22 cellular contexts compared by ENCODE assay signal in the genomic region with DNA sequence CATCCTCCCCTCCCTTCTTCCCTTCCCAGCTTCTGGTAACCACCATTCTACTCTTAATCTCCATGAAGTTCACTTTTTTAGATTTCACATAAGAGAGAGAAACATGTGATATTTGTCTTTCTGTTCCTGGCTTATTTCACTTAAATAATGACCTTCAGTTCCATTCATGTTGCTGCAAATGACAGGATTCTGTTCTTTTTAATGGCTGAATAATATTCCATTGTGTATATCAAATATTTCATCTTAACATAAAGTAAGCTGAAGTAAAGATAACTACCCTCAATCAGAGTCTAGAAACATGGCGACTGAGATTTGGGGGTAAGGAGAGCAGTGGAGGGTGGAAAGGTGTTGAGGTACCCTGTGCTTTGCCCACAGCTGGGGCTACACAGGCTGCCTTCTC.
A peak's percentile ranks its signal among the peaks of the same experiment; 100 is the strongest.
DNase-seq lines count a peak whose midpoint lies in the region; ATAC-seq lines count a peak whose summit lies in the region.
"Had no signal": no experiment of that assay in that cellular context is flagged by ENCODE, and none has a peak within 500 bp of the region (broad histone marks: within the 10 kb centered on the region; RNA-seq: fewer than 3 reads in every experiment).

No MANE protein-coding gene starts in this region.

- no peak for ATAC-seq in central memory CD8-positive, alpha-beta T cell (replicated peaks; ENCODE audit: extremely low read depth, poor library complexity, severe bottlenecking)
- ATAC-seq: sciatic nerve had no signal

- intact Hi-C loops in activated CD4-positive, alpha-beta memory T cell treated with anti-CD3 and anti-CD28 coated beads for 36 hours (cut with micrococcal nuclease) = no loop called here

- H3K4me3 ChIP-seq in thymus (ENCODE audit: low read length) = no peak overlapping the region
- H3K4me3 ChIP-seq: HAP-1, stomach, transverse colon had no signal

- H3K9me3 Mint-ChIP-seq in activated CD4-positive, alpha-beta memory T cell treated with anti-CD3 and anti-CD28 coated beads, Interleukin-2, amount 10 ng/mL, durations not matched to agents 7 days and 5 days = no peaks in the 10 kb centered on the region
- no peaks in the 10 kb centered on the region for H3K9me3 Mint-ChIP-seq in activated CD4-positive, alpha-beta memory T cell treated with anti-CD3 and anti-CD28 coated beads for 36 hours
- no peaks in the 10 kb centered on the region for H3K9me3 Mint-ChIP-seq in central memory CD8-positive, alpha-beta T cell

- peaks cover 4% of the 10 kb centered on the region for H3K4me1 ChIP-seq in thymus (ENCODE audit: control insufficient read depth, insufficient read depth, low read length)

- H3K36me3 Mint-ChIP-seq in activated CD4-positive, alpha-beta memory T cell treated with anti-CD3 and anti-CD28 coated beads, Interleukin-2, amount 10 ng/mL, durations not matched to agents 7 days and 5 days (ENCODE audit: low read depth) = peaks cover 2% of the 10 kb centered on the region
- no peaks in the 10 kb centered on the region for H3K36me3 Mint-ChIP-seq in activated CD4-positive, alpha-beta memory T cell treated with anti-CD3 and anti-CD28 coated beads for 36 hours
- H3K36me3 Mint-ChIP-seq in central memory CD8-positive, alpha-beta T cell (ENCODE audit: insufficient read depth) = no peaks in the 10 kb centered on the region

- H3K9me3 ChIP-seq in KOPT-K1 (ENCODE audit: insufficient read depth, low read length, poor library complexity, severe bottlenecking) (no peaks in the 10 kb centered on the region), thymus (ENCODE audit: control insufficient read depth) (no peaks in the 10 kb centered on the region)
- H3K9me3 ChIP-seq: HAP-1, Peyer's patch, stomach, transverse colon had no signal

- POLR2A ChIA-PET in activated CD4-positive, alpha-beta memory T cell treated with anti-CD3 and anti-CD28 coated beads, Interleukin-2, amount 10 ng/mL, durations not matched to agents 7 days and 5 days (lab: Charles Lee) = interaction anchor here (1.1 to 3.1 kb wide), 6 partner anchors 10 to 67 kb away, joined by 4 to 35 read pairs (median 6); no protein-coding TSS in a partner anchor
- POLR2A ChIA-PET in activated CD4-positive, alpha-beta memory T cell treated with anti-CD3 and anti-CD28 coated beads for 36 hours (lab: Charles Lee) = interaction anchor here (0.7 to 2.0 kb wide), 2 partner anchors 9 to 13 kb away, joined by 3 to 11 read pairs; no protein-coding TSS in a partner anchor

- H3K4me1 Mint-ChIP-seq in activated CD4-positive, alpha-beta memory T cell treated with anti-CD3 and anti-CD28 coated beads, Interleukin-2, amount 10 ng/mL, durations not matched to agents 7 days and 5 days = peaks cover 46% of the 10 kb centered on the region
- peaks cover 26% of the 10 kb centered on the region for H3K4me1 Mint-ChIP-seq in activated CD4-positive, alpha-beta memory T cell treated with anti-CD3 and anti-CD28 coated beads for 36 hours (ENCODE audit: low read depth)
- H3K4me1 Mint-ChIP-seq in central memory CD8-positive, alpha-beta T cell = peaks cover 18% of the 10 kb centered on the region

- H3K27ac ChIP-seq in KOPT-K1 (ENCODE audit: low read depth, low read length, poor library complexity, severe bottlenecking) (peak overlapping the region; percentile 66), thymus (ENCODE audit: low read depth) (peak overlapping the region; percentile 19)

- no peak overlapping the region for H3K4me3 Mint-ChIP-seq in activated CD4-positive, alpha-beta memory T cell treated with anti-CD3 and anti-CD28 coated beads, Interleukin-2, amount 10 ng/mL, durations not matched to agents 7 days and 5 days
- no peak overlapping the region for H3K4me3 Mint-ChIP-seq in activated CD4-positive, alpha-beta memory T cell treated with anti-CD3 and anti-CD28 coated beads for 36 hours
- H3K4me3 Mint-ChIP-seq in central memory CD8-positive, alpha-beta T cell = no peak overlapping the region
- H3K4me3 Mint-ChIP-seq: B cell had no signal

- no peaks in the 10 kb centered on the region for H3K27me3 ChIP-seq in thymus (ENCODE audit: control insufficient read depth, insufficient read depth)
- H3K27me3 ChIP-seq: Peyer's patch, stomach, transverse colon had no signal

- H3K27me3 Mint-ChIP-seq in activated CD4-positive, alpha-beta memory T cell treated with anti-CD3 and anti-CD28 coated beads, Interleukin-2, amount 10 ng/mL, durations not matched to agents 7 days and 5 days = no peaks in the 10 kb centered on the region
- H3K27me3 Mint-ChIP-seq in activated CD4-positive, alpha-beta memory T cell treated with anti-CD3 and anti-CD28 coated beads for 36 hours = peaks cover 4% of the 10 kb centered on the region
- no peaks in the 10 kb centered on the region for H3K27me3 Mint-ChIP-seq in central memory CD8-positive, alpha-beta T cell

- peak overlapping the region; percentile 87 for H3K27ac Mint-ChIP-seq in activated CD4-positive, alpha-beta memory T cell treated with anti-CD3 and anti-CD28 coated beads, Interleukin-2, amount 10 ng/mL, durations not matched to agents 7 days and 5 days
- no peak overlapping the region for H3K27ac Mint-ChIP-seq in activated CD4-positive, alpha-beta memory T cell treated with anti-CD3 and anti-CD28 coated beads for 36 hours
- H3K27ac Mint-ChIP-seq in central memory CD8-positive, alpha-beta T cell (ENCODE audit: low read depth) = peak overlapping the region; percentile 79
- H3K27ac Mint-ChIP-seq: B cell had no signal

- no peak for DNase-seq in activated CD4-positive, alpha-beta memory T cell treated with anti-CD3 and anti-CD28 coated beads, Interleukin-2, amount 10 ng/mL, durations not matched to agents 7 days and 5 days
- DNase-seq in activated CD4-positive, alpha-beta memory T cell treated with anti-CD3 and anti-CD28 coated beads for 36 hours = no peak
- DNase-seq in central memory CD8-positive, alpha-beta T cell (ENCODE audit: low spot score in 2 of 2) = no peak
- DNase-seq in mucosa of gallbladder (ENCODE audit: low spot score) = no peak
- no peak for DNase-seq in NCI-H82 treated with DMSO at 0.1 percent for 48 hours (lab: John Stamatoyannopoulos, UW; ENCODE audit: unreplicated experiment)
- no peak for DNase-seq in NCI-H748 treated with DMSO at 0.1 percent for 48 hours (lab: John Stamatoyannopoulos, UW)
- DNase-seq: activated CD4-positive, alpha-beta T cell treated with anti-CD3 and anti-CD28 coated beads for 1 hour; aorta; Calu3; caudate nucleus; EL; MV-4-11; NCI-H1694; NCI-H524 treated with DMSO at 0.1 percent for 48 hours; Peyer's patch; transverse colon had no signal

- CTCF ChIA-PET in activated CD4-positive, alpha-beta memory T cell treated with anti-CD3 and anti-CD28 coated beads, Interleukin-2, amount 10 ng/mL, durations not matched to agents 7 days and 5 days (lab: Charles Lee) = interaction anchor here (1.1 to 1.6 kb wide), 5 partner anchors 9 to 68 kb away, joined by 3 to 16 read pairs (median 4); no protein-coding TSS in a partner anchor
- CTCF ChIA-PET in activated CD4-positive, alpha-beta memory T cell treated with anti-CD3 and anti-CD28 coated beads for 36 hours (lab: Charles Lee) = interaction anchor here (1.9 kb wide), 1 partner anchor 9 kb away, joined by 8 read pairs; no protein-coding TSS in a partner anchor

- H3K36me3 ChIP-seq in KOPT-K1 (ENCODE audit: insufficient read depth, low read length) (no peaks in the 10 kb centered on the region), thymus (ENCODE audit: control insufficient read depth, insufficient read depth) (no peaks in the 10 kb centered on the region)
- H3K36me3 ChIP-seq: HAP-1, Peyer's patch, stomach, transverse colon had no signal

- 100% methylated on average over 1 of the region's 1 CpG for WGBS in thymus
